In the genomic region with DNA sequence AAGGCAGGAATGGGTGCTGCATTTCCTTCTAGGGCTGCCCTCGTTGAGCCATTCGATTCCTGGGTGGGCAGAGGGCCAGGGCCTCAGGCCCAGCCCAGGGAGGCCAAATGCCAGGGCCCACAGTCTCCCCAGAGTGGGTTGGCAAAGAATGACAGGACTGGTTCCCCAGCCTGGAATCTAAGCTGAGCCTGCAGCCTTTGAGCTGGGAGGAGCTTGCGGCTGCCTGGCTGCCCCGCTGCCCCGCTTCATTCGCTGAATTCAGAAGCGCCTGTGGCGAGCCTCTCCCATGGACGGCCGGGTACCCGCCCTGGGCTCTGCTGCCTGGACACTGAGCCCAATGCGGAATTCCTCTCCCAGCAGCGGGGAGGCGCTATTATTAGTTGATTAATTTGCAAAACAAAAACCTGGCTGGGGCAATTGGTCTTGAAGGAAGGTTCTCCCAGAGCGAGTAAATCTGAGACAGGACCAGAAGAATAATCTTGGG, we compare ENCODE assay signal across 8 cellular contexts. TPM values are rescaled to one million over a fixed set of nuclear protein-coding genes. Genes with fewer than 3 reads are reported as not detected.
A peak's percentile ranks its signal among the peaks of the same experiment; 100 is the strongest.
DNase-seq lines count a peak whose midpoint lies in the region; ATAC-seq and TF ChIP-seq lines count a peak whose summit lies in the region.

No MANE protein-coding gene starts in this region.

- DNase-seq in AG04450 (ENCODE audit: low read depth, low spot score): peak; percentile 32
- DNase-seq in NCI-H2196 treated with DMSO at 0.1 percent for 48 hours (lab: John Stamatoyannopoulos, UW; ENCODE audit: unreplicated experiment): peak; percentile 51
- DNase-seq in esophagus squamous epithelium (lab: John Stamatoyannopoulos, UW): no peak
- peak; percentile 90 for DNase-seq in midbrain (lab: John Stamatoyannopoulos, UW)
- DNase-seq in RKO (ENCODE audit: low spot score): no peak
- no peak for DNase-seq in GF-D8 (lab: John Stamatoyannopoulos, UW)
- no peak for DNase-seq in NCI-H1694 treated with DMSO at 0.1 percent for 48 hours (lab: John Stamatoyannopoulos, UW)

- intact Hi-C loops in esophagus squamous epithelium (cut with DNase I): no loop called here

- TF ChIP-seq CTCF in AG04450 (IDR thresholded peaks at IDR 0.05; ENCODE audit: low read depth, low read length): peak; percentile 53
- peak in 5 of 6 experiments; percentile 21 to 57 (median 51) for TF ChIP-seq CTCF in esophagus squamous epithelium (IDR thresholded peaks at IDR 0.05)

- peaks cover 23 to 45% (median 23%) of the 10 kb centered on the region in 3 donors for H3K4me1 ChIP-seq in esophagus squamous epithelium

- H3K27me3 ChIP-seq in AG04450 (ENCODE audit: control insufficient read depth, insufficient read depth, low read length) (peaks cover 14% of the 10 kb centered on the region), esophagus squamous epithelium (peaks cover 0 to 45% (median 0%) of the 10 kb centered on the region in 4 donors)

- TF ChIP-seq POLR2A in esophagus squamous epithelium (IDR thresholded peaks at IDR 0.05): no peak

- 15 to 29% methylated on average over 4 to 8 of the region's 15 CpGs for WGBS in esophagus squamous epithelium, 2 donors

- H3K27ac ChIP-seq in AG04450 (ENCODE audit: low read depth, low read length) (no peak overlapping the region), esophagus squamous epithelium (peak overlapping the region in 3 of 4 donors; percentile 48 to 81 (median 73))

- CTCF ChIA-PET in AG04450 (lab: Charles Lee): interaction anchor here (0.6 to 1.7 kb wide), 8 partner anchors 9 to 473 kb away, joined by 3 to 5 read pairs (median 3); no protein-coding TSS in a partner anchor

- no peaks in the 10 kb centered on the region; the same call in 1 of the 2 replicates for H3K9me3 ChIP-seq in AG04450 (ENCODE audit: control insufficient read depth, insufficient read depth, low read length)
- H3K9me3 ChIP-seq in esophagus squamous epithelium: no peaks in the 10 kb centered on the region

- no peak for ATAC-seq in GM19324 (IDR thresholded peaks at IDR 0.05; ENCODE audit: low FRiP score, unreplicated experiment)

- H3K4me3 ChIP-seq in AG04450 (ENCODE audit: low read depth, low read length): peak overlapping the region; percentile 37; the same call in 1 of the 2 replicates
- peak overlapping the region in 2 of 4 donors; percentile 25 to 48 for H3K4me3 ChIP-seq in esophagus squamous epithelium

- POLR2A ChIA-PET in AG04450 (lab: Yijun Ruan, JAX): interaction anchor here (0.5 to 1.6 kb wide), 3 partner anchors 19 to 33 kb away, joined by 5 to 9 read pairs (median 5); no protein-coding TSS in a partner anchor

- H3K36me3 ChIP-seq in esophagus squamous epithelium: no peaks in the 10 kb centered on the region

RNA-seq across cellular contexts. Expression of a gene that starts 32.3 kb away (rescaled TPM):
- polyA plus RNA-seq in AG04450 (2011; rRNA removed): 148 and 218 TPM in 2 replicates
- polyA minus RNA-seq in AG04450 (2011; rRNA and poly(A)+ RNA removed): 121 and 130 TPM in 2 replicates
- total RNA-seq in esophagus squamous epithelium: 100 to 1,000 TPM in 2 of 4 donors, 10 to 100 TPM in 2; 51.2 to 110 (median 96.6) TPM

Comparison
In these comparisons a context has a peak if more than half of its experiments do, and no peak if none do; other contexts are left out.
1. DNase-seq: peak in AG04450 (single experiment), NCI-H2196 treated with DMSO at 0.1 percent for 48 hours (single experiment) and midbrain (single experiment); none in esophagus squamous epithelium (single experiment), RKO (single experiment), GF-D8 (single experiment) and NCI-H1694 treated with DMSO at 0.1 percent for 48 hours (single experiment).